1 cellular context compared by ENCODE assay signal in the genomic region with DNA sequence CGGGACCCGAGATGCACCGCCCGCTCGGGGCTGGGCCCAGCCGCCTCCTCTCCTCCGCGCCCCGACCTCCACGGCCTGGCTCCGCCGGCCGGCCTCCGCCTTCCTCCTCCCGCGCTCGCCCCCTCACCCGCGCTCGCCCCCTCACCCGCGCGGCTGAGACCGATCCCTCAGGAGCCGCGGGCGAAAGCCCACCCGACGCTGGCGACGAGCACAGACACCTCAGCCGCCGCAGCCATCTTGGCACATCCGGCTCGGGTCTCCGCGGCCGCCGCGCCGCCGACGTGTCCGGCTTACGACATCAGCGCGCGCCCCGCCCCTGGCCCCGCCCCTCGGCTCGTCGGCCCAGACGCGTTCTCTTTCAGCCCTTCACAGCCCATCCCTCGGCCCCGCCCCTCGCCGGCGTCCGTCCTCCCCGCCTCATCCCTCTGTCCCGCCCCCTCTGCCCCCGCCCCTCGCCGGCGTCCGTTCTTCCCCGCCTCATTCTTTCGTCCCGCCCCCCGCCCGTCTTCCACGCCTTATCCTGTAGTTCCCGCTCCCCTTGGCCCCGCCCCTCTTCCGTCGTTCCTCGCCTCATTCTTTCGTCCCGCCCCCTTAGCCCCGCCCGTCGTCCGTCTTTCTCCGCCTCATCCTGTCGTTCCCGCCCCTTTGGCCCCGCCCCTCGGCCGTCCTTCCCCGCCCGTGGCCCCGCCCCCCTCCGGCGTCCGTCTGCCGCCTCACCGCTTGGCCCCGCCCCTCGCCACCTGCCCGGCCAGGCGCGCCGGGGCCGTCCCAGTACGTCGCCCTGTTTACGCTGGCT.
TF ChIP-seq lines count a peak whose summit lies in the region.

SEC16A (minus strand) TSS at position 248 of the 796 bp plus-strand sequence. CDS start 5,425 bp downstream, outside the sequence.

TF ChIP-seq in GM12878, 131 proteins besides CTCF, POLR2A, EP300 and RAD21 (continued from another document and continues in another):
- TF ChIP-seq, protein P1, sequence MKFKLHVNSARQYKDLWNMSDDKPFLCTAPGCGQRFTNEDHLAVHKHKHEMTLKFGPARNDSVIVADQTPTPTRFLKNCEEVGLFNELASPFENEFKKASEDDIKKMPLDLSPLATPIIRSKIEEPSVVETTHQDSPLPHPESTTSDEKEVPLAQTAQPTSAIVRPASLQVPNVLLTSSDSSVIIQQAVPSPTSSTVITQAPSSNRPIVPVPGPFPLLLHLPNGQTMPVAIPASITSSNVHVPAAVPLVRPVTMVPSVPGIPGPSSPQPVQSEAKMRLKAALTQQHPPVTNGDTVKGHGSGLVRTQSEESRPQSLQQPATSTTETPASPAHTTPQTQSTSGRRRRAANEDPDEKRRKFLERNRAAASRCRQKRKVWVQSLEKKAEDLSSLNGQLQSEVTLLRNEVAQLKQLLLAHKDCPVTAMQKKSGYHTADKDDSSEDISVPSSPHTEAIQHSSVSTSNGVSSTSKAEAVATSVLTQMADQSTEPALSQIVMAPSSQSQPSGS (IDR thresholded peaks at IDR 0.05; ENCODE audit: low read length) = no peak
- no peak for TF ChIP-seq E2F8 (IDR thresholded peaks at IDR 0.05; ENCODE audit: low read depth, partially characterized antibody)
- TF ChIP-seq EGR1 (IDR thresholded peaks at IDR 0.05; ENCODE audit: borderline replicate concordance in 1 of 2, low read depth in 2 of 2, low read length in 2 of 2) = no peak
- TF ChIP-seq HDAC2 (IDR thresholded peaks at IDR 0.05) = no peak
- no peak for TF ChIP-seq MYB (IDR thresholded peaks at IDR 0.05; ENCODE audit: borderline replicate concordance, low read depth, low read length)
- peak; percentile 75; the same call in 1 of the 2 replicates for TF ChIP-seq POLR2AphosphoS2 (IDR thresholded peaks at IDR 0.05; ENCODE audit: low read depth, low read length)
- no peak for TF ChIP-seq NFYA (IDR thresholded peaks at IDR 0.05; ENCODE audit: borderline replicate concordance, low read depth, low read length)
- TF ChIP-seq ZNF384 (IDR thresholded peaks at IDR 0.05; ENCODE audit: borderline replicate concordance, low read depth, low read length) = no peak
- TF ChIP-seq GABPA (IDR thresholded peaks at IDR 0.05; ENCODE audit: low read depth) = no peak
- TF ChIP-seq RAD51 (IDR thresholded peaks at IDR 0.05) = no peak
- TF ChIP-seq WRNIP1 (IDR thresholded peaks at IDR 0.05; ENCODE audit: borderline replicate concordance, low read depth, low read length) = no peak
- no peak; the same call in 1 of the 2 replicates for TF ChIP-seq RELB (IDR thresholded peaks at IDR 0.05; ENCODE audit: low read depth)
- TF ChIP-seq BACH1 (IDR thresholded peaks at IDR 0.05; ENCODE audit: borderline replicate concordance) = peak; percentile 84
- TF ChIP-seq TCF3 (IDR thresholded peaks at IDR 0.05; ENCODE audit: borderline replicate concordance, insufficient read depth, low read depth, low read length) = 0 out of 2 replicates have a peak, but pooled peaks have one; percentile 38
- no peak for TF ChIP-seq SIN3A (IDR thresholded peaks at IDR 0.05; ENCODE audit: low read depth, low read length)
- TF ChIP-seq MXI1 (IDR thresholded peaks at IDR 0.05; ENCODE audit: low read depth, low read length) = no peak; the same call in 1 of the 2 replicates
- no peak for TF ChIP-seq CHD1 (IDR thresholded peaks at IDR 0.05; ENCODE audit: low read depth, low read length)
- TF ChIP-seq ZBED1 (IDR thresholded peaks at IDR 0.05; ENCODE audit: borderline replicate concordance) = no peak
- TF ChIP-seq TARDBP (IDR thresholded peaks at IDR 0.05; ENCODE audit: borderline replicate concordance) = 0 out of 2 replicates have a peak, but pooled peaks have one; percentile 28
- TF ChIP-seq CUX1 (IDR thresholded peaks at IDR 0.05; ENCODE audit: insufficient replicate concordance, low read depth, low read length) = no peak
- no peak for TF ChIP-seq KDM1A (IDR thresholded peaks at IDR 0.05; ENCODE audit: borderline replicate concordance)
- no peak for TF ChIP-seq SREBF1 (IDR thresholded peaks at IDR 0.05; ENCODE audit: low read length)
- TF ChIP-seq STAT1 (conservative IDR thresholded peaks at IDR 0.05) = peak; percentile 72; the same call in 1 of the 2 replicates
- TF ChIP-seq MTA2 (IDR thresholded peaks at IDR 0.05; ENCODE audit: low read depth) = no peak
- TF ChIP-seq FOXM1 (IDR thresholded peaks at IDR 0.05; ENCODE audit: low read depth, low read length) = no peak
- TF ChIP-seq, protein P2, sequence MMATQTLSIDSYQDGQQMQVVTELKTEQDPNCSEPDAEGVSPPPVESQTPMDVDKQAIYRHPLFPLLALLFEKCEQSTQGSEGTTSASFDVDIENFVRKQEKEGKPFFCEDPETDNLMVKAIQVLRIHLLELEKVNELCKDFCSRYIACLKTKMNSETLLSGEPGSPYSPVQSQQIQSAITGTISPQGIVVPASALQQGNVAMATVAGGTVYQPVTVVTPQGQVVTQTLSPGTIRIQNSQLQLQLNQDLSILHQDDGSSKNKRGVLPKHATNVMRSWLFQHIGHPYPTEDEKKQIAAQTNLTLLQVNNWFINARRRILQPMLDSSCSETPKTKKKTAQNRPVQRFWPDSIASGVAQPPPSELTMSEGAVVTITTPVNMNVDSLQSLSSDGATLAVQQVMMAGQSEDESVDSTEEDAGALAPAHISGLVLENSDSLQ (IDR thresholded peaks at IDR 0.05) = no peak
- peak; percentile 65 for TF ChIP-seq NR2F1 (conservative IDR thresholded peaks at IDR 0.05)
- TF ChIP-seq TAF1 (IDR thresholded peaks at IDR 0.05; ENCODE audit: borderline replicate concordance, low read depth, low read length) = peak; percentile 90
- no peak for TF ChIP-seq BMI1 (IDR thresholded peaks at IDR 0.05; ENCODE audit: borderline replicate concordance)
- no peak for TF ChIP-seq HDAC6 (IDR thresholded peaks at IDR 0.05; ENCODE audit: unreplicated experiment)
- TF ChIP-seq ZSCAN29 (IDR thresholded peaks at IDR 0.05) = no peak
- TF ChIP-seq ATF3 (IDR thresholded peaks at IDR 0.05; ENCODE audit: borderline replicate concordance, extremely low read depth, low read depth, low read length) = peak; percentile 49; the same call in 1 of the 2 replicates
- peak; percentile 95 for TF ChIP-seq CREM (IDR thresholded peaks at IDR 0.05; ENCODE audit: low read depth)
- TF ChIP-seq SMARCA5 (IDR thresholded peaks at IDR 0.05) = peak; percentile 85
- no peak; the same call in 1 of the 2 replicates for TF ChIP-seq SMAD5 (IDR thresholded peaks at IDR 0.05; ENCODE audit: low read depth)
- TF ChIP-seq CEBPB (IDR thresholded peaks at IDR 0.05; ENCODE audit: borderline replicate concordance in 1 of 2, low read depth in 2 of 2, low read length in 2 of 2) = no peak
- TF ChIP-seq POU2F2 (IDR thresholded peaks at IDR 0.05; ENCODE audit: borderline replicate concordance, low read depth, low read length) = no peak
- TF ChIP-seq, protein P3, sequence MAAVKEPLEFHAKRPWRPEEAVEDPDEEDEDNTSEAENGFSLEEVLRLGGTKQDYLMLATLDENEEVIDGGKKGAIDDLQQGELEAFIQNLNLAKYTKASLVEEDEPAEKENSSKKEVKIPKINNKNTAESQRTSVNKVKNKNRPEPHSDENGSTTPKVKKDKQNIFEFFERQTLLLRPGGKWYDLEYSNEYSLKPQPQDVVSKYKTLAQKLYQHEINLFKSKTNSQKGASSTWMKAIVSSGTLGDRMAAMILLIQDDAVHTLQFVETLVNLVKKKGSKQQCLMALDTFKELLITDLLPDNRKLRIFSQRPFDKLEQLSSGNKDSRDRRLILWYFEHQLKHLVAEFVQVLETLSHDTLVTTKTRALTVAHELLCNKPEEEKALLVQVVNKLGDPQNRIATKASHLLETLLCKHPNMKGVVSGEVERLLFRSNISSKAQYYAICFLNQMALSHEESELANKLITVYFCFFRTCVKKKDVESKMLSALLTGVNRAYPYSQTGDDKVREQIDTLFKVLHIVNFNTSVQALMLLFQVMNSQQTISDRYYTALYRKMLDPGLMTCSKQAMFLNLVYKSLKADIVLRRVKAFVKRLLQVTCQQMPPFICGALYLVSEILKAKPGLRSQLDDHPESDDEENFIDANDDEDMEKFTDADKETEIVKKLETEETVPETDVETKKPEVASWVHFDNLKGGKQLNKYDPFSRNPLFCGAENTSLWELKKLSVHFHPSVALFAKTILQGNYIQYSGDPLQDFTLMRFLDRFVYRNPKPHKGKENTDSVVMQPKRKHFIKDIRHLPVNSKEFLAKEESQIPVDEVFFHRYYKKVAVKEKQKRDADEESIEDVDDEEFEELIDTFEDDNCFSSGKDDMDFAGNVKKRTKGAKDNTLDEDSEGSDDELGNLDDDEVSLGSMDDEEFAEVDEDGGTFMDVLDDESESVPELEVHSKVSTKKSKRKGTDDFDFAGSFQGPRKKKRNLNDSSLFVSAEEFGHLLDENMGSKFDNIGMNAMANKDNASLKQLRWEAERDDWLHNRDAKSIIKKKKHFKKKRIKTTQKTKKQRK (IDR thresholded peaks at IDR 0.05; ENCODE audit: low read depth, low read length) = no peak
- peak; percentile 76 to 87 for TF ChIP-seq SRF (IDR thresholded peaks at IDR 0.05; ENCODE audit: low read depth in 2 of 2, low read length in 2 of 2)
- TF ChIP-seq ZZZ3 (IDR thresholded peaks at IDR 0.05; ENCODE audit: control insufficient read depth, insufficient read length, low read depth) = no peak
- no peak for TF ChIP-seq PAX5 (IDR thresholded peaks at IDR 0.05; ENCODE audit: borderline replicate concordance, low read depth, low read length)
- TF ChIP-seq JUND (IDR thresholded peaks at IDR 0.05; ENCODE audit: low read depth, low read length) = no peak
- TF ChIP-seq SP1 (IDR thresholded peaks at IDR 0.05; ENCODE audit: low read depth, low read length) = peak; percentile 91
- peak; percentile 77 for TF ChIP-seq POLR2AphosphoS5 (IDR thresholded peaks at IDR 0.05; ENCODE audit: low read length)
